In genomic region chr10:124588736-124589451, GRCh38 we compare ENCODE assay signal across 10 cellular contexts.
A peak's percentile ranks its signal among the peaks of the same experiment; 100 is the strongest.
DNase-seq lines count a peak whose midpoint lies in the region; ATAC-seq and TF ChIP-seq lines count a peak whose summit lies in the region.
"Had no signal": no experiment of that assay in that cellular context is flagged by ENCODE, and none has a peak within 500 bp of the region (broad histone marks: within the 10 kb centered on the region; RNA-seq: fewer than 3 reads in every experiment).

No MANE protein-coding gene starts in this region.

- H2AFZ ChIP-seq in SU-DHL-6 (ENCODE audit: low read depth, low read length, severe bottlenecking), result no peak overlapping the region

- H3K9me3 ChIP-seq in HEK293 (ENCODE audit: control insufficient read depth, insufficient read depth, low read depth, low read length), result no peaks in the 10 kb centered on the region
- no peaks in the 10 kb centered on the region for H3K9me3 ChIP-seq in SU-DHL-6 (ENCODE audit: insufficient read depth, low read length)
- peaks cover 0 to 10% (median 0%) of the 10 kb centered on the region in 11 donors for H3K9me3 ChIP-seq in heart right ventricle

- H3K36me3 ChIP-seq in HEK293 (ENCODE audit: control insufficient read depth in 2 of 2, insufficient read depth in 1 of 2, low read length in 2 of 2) (no peaks in the 10 kb centered on the region), SU-DHL-6 (ENCODE audit: low read length) (no peaks in the 10 kb centered on the region), heart right ventricle (no peaks in the 10 kb centered on the region), rectal smooth muscle tissue (ENCODE audit: control insufficient read depth, insufficient read depth, low read length) (no peaks in the 10 kb centered on the region)

- no peaks in the 10 kb centered on the region for H4K20me1 ChIP-seq in SU-DHL-6 (ENCODE audit: low read depth, low read length)

- H3K27me3 ChIP-seq in SU-DHL-6 (ENCODE audit: low read length) (no peaks in the 10 kb centered on the region), heart right ventricle (no peaks in the 10 kb centered on the region), rectal smooth muscle tissue (ENCODE audit: control insufficient read depth, insufficient read depth, low read length) (peaks cover 3% of the 10 kb centered on the region)

- H3K9ac ChIP-seq in SU-DHL-6 (ENCODE audit: low read length), result peak overlapping the region; percentile 9; the same call in 1 of the 2 replicates
- H3K9ac ChIP-seq in rectal smooth muscle tissue (ENCODE audit: low read length), result no peak overlapping the region

- CTCF ChIA-PET in HEK293 (lab: Yijun Ruan, JAX), result no interaction called here

- H3K4me3 ChIP-seq in HEK293 (ENCODE audit: low read depth, low read length) (no peak overlapping the region), SU-DHL-6 (ENCODE audit: insufficient read depth, low read length, poor library complexity, severe bottlenecking) (no peak overlapping the region), heart right ventricle (no peak overlapping the region), rectal smooth muscle tissue (ENCODE audit: low read length) (peak overlapping the region; percentile 0)
- H3K4me3 ChIP-seq: lung had no signal

- H3K27ac ChIP-seq in HEK293 (ENCODE audit: extremely low read depth, low read depth, low read length) (no peak overlapping the region), SU-DHL-6 (ENCODE audit: low read depth, low read length) (no peak overlapping the region), heart right ventricle (peak overlapping the region in 4 of 10 donors; percentile 30 to 57 (median 44)), rectal smooth muscle tissue (ENCODE audit: low read depth, low read length) (peak overlapping the region; percentile 67)

- POLR2A ChIA-PET in HEK293 (lab: Yijun Ruan, JAX), result no interaction called here

- peak; percentile 66 to 94 (median 86) for ATAC-seq in heart right ventricle
- ATAC-seq in GM18868 (IDR thresholded peaks at IDR 0.05; ENCODE audit: unreplicated experiment), result no peak

- intact Hi-C loops in heart right ventricle (cut with DNase I), result no loop called here

- no peak overlapping the region for H3K4me2 ChIP-seq in SU-DHL-6 (ENCODE audit: low read depth, low read length, poor library complexity, severe bottlenecking)

- 27 to 32% methylated on average over 14 of the region's 14 CpGs for WGBS in heart right ventricle, 2 donors

- no peaks in the 10 kb centered on the region for H3K9me2 ChIP-seq in SU-DHL-6 (replicated peaks; ENCODE audit: insufficient read depth, low read length)

- TF ChIP-seq CTCF in HEK293 (tag by site-specific recombination; IDR thresholded peaks at IDR 0.05) (no peak), SU-DHL-6 (IDR thresholded peaks at IDR 0.05; ENCODE audit: insufficient read depth, low read length, poor library complexity, severe bottlenecking) (no peak), heart right ventricle (IDR thresholded peaks at IDR 0.05) (no peak)

- H3F3A ChIP-seq in SU-DHL-6 (ENCODE audit: insufficient read depth), result no peaks in the 10 kb centered on the region

- H3K79me2 ChIP-seq in SU-DHL-6 (ENCODE audit: insufficient read depth, low read length), result no peaks in the 10 kb centered on the region

- DNase-seq in heart right ventricle (peak; percentile 49 to 68), UCSD-AML1 (lab: John Stamatoyannopoulos, UW; ENCODE audit: unreplicated experiment) (no peak), iPS-NIHi7 (ENCODE audit: extremely low spot score) (no peak)
- no peak for DNase-seq in stimulated activated CD4-positive, alpha-beta T cell treated with anti-CD3 and anti-CD28 coated beads, Interleukin-12 subunit alpha, Interleukin-12 subunit beta, amount 100 ng/mL, for 4 hours
- DNase-seq: EL had no signal

- H3K4me1 ChIP-seq in HEK293 (ENCODE audit: control insufficient read depth, insufficient read depth, low read length) (no peaks in the 10 kb centered on the region), heart right ventricle (peaks cover 0 to 19% (median 15%) of the 10 kb centered on the region in 9 donors), rectal smooth muscle tissue (ENCODE audit: control insufficient read depth, insufficient read depth, low read length) (peaks cover 10% of the 10 kb centered on the region)

TF ChIP-seq in HEK293, 187 proteins besides CTCF, POLR2A, EP300 and RAD21:
- TF ChIP-seq ZNF292 (tag by site-specific recombination; IDR thresholded peaks at IDR 0.05; ENCODE audit: borderline replicate concordance, low read depth) (no peak), TRIM28 (IDR thresholded peaks at IDR 0.05; ENCODE audit: borderline replicate concordance, low read length) (no peak), ZNF248 (tag by site-specific recombination; IDR thresholded peaks at IDR 0.05) (no peak), WT1 (tag by site-specific recombination; IDR thresholded peaks at IDR 0.05) (0 out of 2 replicates have a peak, but pooled peaks have one; percentile 46), SP7 (tag by site-specific recombination; IDR thresholded peaks at IDR 0.05) (peak; percentile 56), ZBTB48 (tag by site-specific recombination; IDR thresholded peaks at IDR 0.05) (peak; percentile 50; the same call in 1 of the 2 replicates), KLF17 (tag by site-specific recombination; IDR thresholded peaks at IDR 0.05) (peak; percentile 92), PRDM1 (tag by site-specific recombination; IDR thresholded peaks at IDR 0.05) (peak; percentile 72), GLIS1 (tag by site-specific recombination; IDR thresholded peaks at IDR 0.05) (peak; percentile 81), ZNF600 (tag by site-specific recombination; IDR thresholded peaks at IDR 0.05) (0 out of 2 replicates have a peak, but pooled peaks have one; percentile 15), ZNF2 (tag by site-specific recombination; IDR thresholded peaks at IDR 0.05) (0 out of 2 replicates have a peak, but pooled peaks have one; percentile 19), ZNF335 (tag by site-specific recombination; conservative IDR thresholded peaks at IDR 0.05) (peak; percentile 51), ZNF629 (tag by site-specific recombination; IDR thresholded peaks at IDR 0.05) (0 out of 2 replicates have a peak, but pooled peaks have one; percentile 34), PATZ1 (tag by site-specific recombination; IDR thresholded peaks at IDR 0.05) (0 out of 2 replicates have a peak, but pooled peaks have one; percentile 16), SP2 (tag by site-specific recombination; IDR thresholded peaks at IDR 0.05) (peak; percentile 34), TSHZ1 (tag by site-specific recombination; IDR thresholded peaks at IDR 0.05; ENCODE audit: borderline replicate concordance) (peak; percentile 93; the same call in 1 of the 2 replicates), GLIS2 (tag by site-specific recombination; IDR thresholded peaks at IDR 0.05) (peak; percentile 52; the same call in 1 of the 2 replicates), ZSCAN30 (tag by site-specific recombination; IDR thresholded peaks at IDR 0.05) (no peak)

Comparison
In these comparisons a context has a peak if more than half of its experiments do, and no peak if none do; other contexts are left out.
1. DNase-seq: peak in heart right ventricle (2 of 2); none in stimulated activated CD4-positive, alpha-beta T cell treated with anti-CD3 and anti-CD28 coated beads, Interleukin-12 subunit alpha, Interleukin-12 subunit beta, amount 100 ng/mL, for 4 hours (single experiment), UCSD-AML1 (single experiment) and iPS-NIHi7 (single experiment).